ENCODE assay signal across 9 cellular contexts in the genomic region with DNA sequence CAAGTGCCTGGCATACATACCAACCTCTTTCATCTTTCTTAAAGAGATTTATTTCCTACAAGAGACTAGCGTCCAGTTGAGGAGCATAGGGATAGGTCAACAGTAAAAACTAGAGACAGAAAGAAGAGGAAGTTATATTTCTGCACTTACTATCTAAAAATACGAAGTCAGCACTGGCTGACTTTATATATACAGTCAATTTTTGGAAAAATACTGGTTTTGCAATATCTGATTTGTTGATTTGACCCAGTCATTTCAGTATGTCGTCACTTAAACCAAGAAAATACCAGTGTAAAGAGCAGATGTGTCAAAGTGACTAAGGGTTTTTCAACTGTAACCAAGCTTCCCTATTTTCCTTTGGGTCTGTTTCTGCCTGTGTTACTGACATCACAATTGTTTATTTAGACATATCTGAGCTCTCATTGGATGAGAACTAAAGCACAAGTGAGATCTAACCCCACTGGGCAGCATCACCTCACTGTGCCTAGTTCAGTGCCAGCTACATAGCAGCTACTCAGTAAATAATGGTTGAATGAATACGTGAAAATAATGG. TPM values are rescaled to one million over a fixed set of nuclear protein-coding genes. Genes with fewer than 3 reads are reported as not detected.
DNase-seq lines count a peak whose midpoint lies in the region; ATAC-seq and TF ChIP-seq lines count a peak whose summit lies in the region.
"Had no signal": no experiment of that assay in that cellular context is flagged by ENCODE, and none has a peak within 500 bp of the region (broad histone marks: within the 10 kb centered on the region; RNA-seq: fewer than 3 reads in every experiment).

No MANE protein-coding gene starts in this region.

- DNase-seq in activated T-cell treated with anti-CD3 and anti-CD28 coated beads, Interleukin-2, amount 50 U/mL, for 48 hours = peak; percentile 52 to 60
- DNase-seq in osteoblast (ENCODE audit: insufficient read length, low spot score, missing footprints) (peak; percentile 34), NCI-H2029 treated with DMSO at 0.1 percent for 48 hours (lab: John Stamatoyannopoulos, UW) (no peak), neuronal stem cell (ENCODE audit: low spot score) (no peak)
- no peak for DNase-seq in effector CD8-positive, alpha-beta T cell (lab: John Stamatoyannopoulos, UW)
- DNase-seq: NCI-H146 had no signal

- no peak overlapping the region for H3K14ac ChIP-seq in neuronal stem cell (ENCODE audit: low read length)

- peaks cover 4% of the 10 kb centered on the region for H3K4me1 ChIP-seq in osteoblast (ENCODE audit: insufficient read depth, low read length)
- H3K4me1 ChIP-seq in neuronal stem cell (ENCODE audit: control insufficient read depth in 2 of 2, insufficient read depth in 1 of 2, low read depth in 1 of 2, low read length in 2 of 2) = no peaks in the 10 kb centered on the region

- no peak for TF ChIP-seq CTCF in osteoblast (IDR thresholded peaks at IDR 0.05; ENCODE audit: extremely low read depth, low read depth, low read length)

- H2AK5ac ChIP-seq in neuronal stem cell (ENCODE audit: low read depth, low read length) = no peak overlapping the region

- peak overlapping the region; percentile 30 for H3K4me2 ChIP-seq in osteoblast (ENCODE audit: insufficient read depth, low read length)
- no peak overlapping the region for H3K4me2 ChIP-seq in neuronal stem cell (ENCODE audit: insufficient read depth, low read length, poor library complexity, severe bottlenecking)

- H3K4me3 ChIP-seq in osteoblast (ENCODE audit: insufficient read depth, low read length) = no peak overlapping the region
- H3K4me3 ChIP-seq in neuronal stem cell (ENCODE audit: low read length in 2 of 2) = no peak overlapping the region

- H3K23ac ChIP-seq in neuronal stem cell (ENCODE audit: low read depth, low read length, poor library complexity) = no peak overlapping the region

- no peak overlapping the region for H2BK5ac ChIP-seq in neuronal stem cell (ENCODE audit: low read length)

- H2BK120ac ChIP-seq in neuronal stem cell (ENCODE audit: low read depth, low read length) = no peak overlapping the region

- no CpG with 5 or more reads among the region's 4 CpGs for WGBS in neuronal stem cell (ENCODE audit: extremely low coverage in 2 of 2, insufficient read length in 2 of 2, insufficient replicate concordance in 1 of 2), 2 donors

- no peak overlapping the region for H2BK12ac ChIP-seq in neuronal stem cell (ENCODE audit: low read length)

- H3K27me3 ChIP-seq in osteoblast (ENCODE audit: insufficient read depth, low read length) = no peaks in the 10 kb centered on the region
- no peaks in the 10 kb centered on the region for H3K27me3 ChIP-seq in neuronal stem cell (ENCODE audit: control insufficient read depth in 3 of 3, insufficient read depth in 3 of 3, low read depth in 1 of 3, low read length in 3 of 3)

- H2AFZ ChIP-seq in osteoblast (ENCODE audit: low read length) (no peak overlapping the region), neuronal stem cell (ENCODE audit: low read length) (no peak overlapping the region)

- H3K9me3 ChIP-seq in osteoblast (ENCODE audit: low read depth, low read length) (no peaks in the 10 kb centered on the region), neuronal stem cell (replicated peaks in 1 of 2; ENCODE audit: control insufficient read depth in 2 of 2, insufficient read depth in 1 of 2, low read depth in 1 of 2, low read length in 2 of 2) (no peaks in the 10 kb centered on the region)

- H2BK15ac ChIP-seq in neuronal stem cell (ENCODE audit: low read length) = no peak overlapping the region

- H3K27ac ChIP-seq in osteoblast (ENCODE audit: low read depth, low read length) (peak overlapping the region; percentile 50), neuronal stem cell (replicated peaks; ENCODE audit: low read length) (no peak overlapping the region)

- H3K79me2 ChIP-seq in osteoblast (ENCODE audit: insufficient read depth, low read length) = no peaks in the 10 kb centered on the region

- H4K91ac ChIP-seq in neuronal stem cell (ENCODE audit: low read depth, low read length, poor library complexity) = no peak overlapping the region

- no peak overlapping the region for H4K8ac ChIP-seq in neuronal stem cell (ENCODE audit: low read depth, low read length)

- H4K20me1 ChIP-seq in osteoblast (ENCODE audit: insufficient read depth, low read length) = no peaks in the 10 kb centered on the region

- H3K4ac ChIP-seq in neuronal stem cell (ENCODE audit: low read length) = no peak overlapping the region

- no peaks in the 10 kb centered on the region for H3K79me1 ChIP-seq in neuronal stem cell (ENCODE audit: low read depth, low read length)

- H3K36me3 ChIP-seq in osteoblast (ENCODE audit: insufficient read depth, low read length) = no peaks in the 10 kb centered on the region
- H3K36me3 ChIP-seq in neuronal stem cell (replicated peaks in 1 of 2; ENCODE audit: control insufficient read depth in 2 of 2, insufficient read depth in 2 of 2, low read length in 2 of 2) = no peaks in the 10 kb centered on the region

- no peak overlapping the region for H3K18ac ChIP-seq in neuronal stem cell (ENCODE audit: low read length)

- H3K9ac ChIP-seq in neuronal stem cell (ENCODE audit: low read depth, low read length, poor library complexity) = no peak overlapping the region

- peak; percentile 53 for ATAC-seq in GM18873 (IDR thresholded peaks at IDR 0.05; ENCODE audit: low FRiP score, unreplicated experiment)
- peak; percentile 56 for ATAC-seq in HG03175 (IDR thresholded peaks at IDR 0.05; ENCODE audit: unreplicated experiment)
- no peak for ATAC-seq in HG03571 (IDR thresholded peaks at IDR 0.05; ENCODE audit: unreplicated experiment)

RNA-seq across cellular contexts. Expression of a gene that starts 23.0 kb away (rescaled TPM):
- 1.2 and 1.4 TPM in 2 replicates for total RNA-seq in osteoblast
- 0.03 TPM for polyA plus RNA-seq in neuronal stem cell (2013, experiment 1 of 2)
- not detected for polyA plus RNA-seq in neuronal stem cell (2013, experiment 2 of 2)

Comparison
In these comparisons a context has a peak if more than half of its experiments do, and no peak if none do; other contexts are left out.
1. DNase-seq: peak in activated T-cell treated with anti-CD3 and anti-CD28 coated beads, Interleukin-2, amount 50 U/mL, for 48 hours (2 of 2) and osteoblast (single experiment); none in NCI-H2029 treated with DMSO at 0.1 percent for 48 hours (single experiment), neuronal stem cell (single experiment) and effector CD8-positive, alpha-beta T cell (single experiment).